In genomic region chr1:6208723-6209660, GRCh38 we compare ENCODE assay signal across 8 cellular contexts. TPM values are rescaled to one million over a fixed set of nuclear protein-coding genes. Genes with fewer than 3 reads are reported as not detected.
DNase-seq lines count a peak whose midpoint lies in the region; ATAC-seq and TF ChIP-seq lines count a peak whose summit lies in the region.

No MANE protein-coding gene starts in this region.

- H3K9me3 Mint-ChIP-seq in activated CD4-positive, alpha-beta memory T cell treated with anti-CD3 and anti-CD28 coated beads, Interleukin-2, amount 10 ng/mL, durations not matched to agents 7 days and 5 days: no peaks in the 10 kb centered on the region
- no peaks in the 10 kb centered on the region for H3K9me3 Mint-ChIP-seq in osteocyte (ENCODE audit: unreplicated experiment)

- CTCF ChIA-PET in activated CD4-positive, alpha-beta memory T cell treated with anti-CD3 and anti-CD28 coated beads, Interleukin-2, amount 10 ng/mL, durations not matched to agents 7 days and 5 days (lab: Charles Lee): interaction anchor here (0.8 to 1.7 kb wide), 2 partner anchors 9 to 11 kb away, joined by 3 to 9 read pairs; no protein-coding TSS in a partner anchor

- peaks cover 4% of the 10 kb centered on the region for H3K36me3 ChIP-seq in BE2C

- no peak overlapping the region for H3K27ac ChIP-seq in foreskin keratinocyte

- H3K9me3 ChIP-seq in BE2C: no peaks in the 10 kb centered on the region

- POLR2A ChIA-PET in activated CD4-positive, alpha-beta memory T cell treated with anti-CD3 and anti-CD28 coated beads, Interleukin-2, amount 10 ng/mL, durations not matched to agents 7 days and 5 days (lab: Charles Lee): interaction anchor here (1.0 kb wide), 1 partner anchor 11 kb away, joined by 5 read pairs; no protein-coding TSS in a partner anchor

- H3K4me1 Mint-ChIP-seq in activated CD4-positive, alpha-beta memory T cell treated with anti-CD3 and anti-CD28 coated beads, Interleukin-2, amount 10 ng/mL, durations not matched to agents 7 days and 5 days: peaks cover 24% of the 10 kb centered on the region
- peaks cover 19% of the 10 kb centered on the region for H3K4me1 Mint-ChIP-seq in osteocyte (ENCODE audit: unreplicated experiment)

- H3K36me3 Mint-ChIP-seq in activated CD4-positive, alpha-beta memory T cell treated with anti-CD3 and anti-CD28 coated beads, Interleukin-2, amount 10 ng/mL, durations not matched to agents 7 days and 5 days (ENCODE audit: low read depth): no peaks in the 10 kb centered on the region
- H3K36me3 Mint-ChIP-seq in osteocyte (ENCODE audit: unreplicated experiment): peaks cover 5% of the 10 kb centered on the region

- H3K4me1 ChIP-seq in BE2C (no peaks in the 10 kb centered on the region), foreskin keratinocyte (no peaks in the 10 kb centered on the region)

- peak; percentile 72 for DNase-seq in BE2C
- peak; percentile 31 for DNase-seq in activated CD4-positive, alpha-beta memory T cell treated with anti-CD3 and anti-CD28 coated beads, Interleukin-2, amount 10 ng/mL, durations not matched to agents 7 days and 5 days
- no peak for DNase-seq in foreskin keratinocyte
- no peak for DNase-seq in osteocyte (ENCODE audit: extremely low spot score, unreplicated experiment)
- DNase-seq in NCI-H2227 (lab: John Stamatoyannopoulos, UW; ENCODE audit: unreplicated experiment): no peak
- no peak for DNase-seq in effector CD4-positive, alpha-beta T cell
- DNase-seq in NCI-H2029 (lab: John Stamatoyannopoulos, UW): no peak

- H3K27me3 ChIP-seq in BE2C (no peaks in the 10 kb centered on the region), foreskin keratinocyte (no peaks in the 10 kb centered on the region)

- ATAC-seq in HG03432 (IDR thresholded peaks at IDR 0.05; ENCODE audit: unreplicated experiment) (peak; percentile 28), foreskin keratinocyte (peak; percentile 8)

- H3K27ac Mint-ChIP-seq in activated CD4-positive, alpha-beta memory T cell treated with anti-CD3 and anti-CD28 coated beads, Interleukin-2, amount 10 ng/mL, durations not matched to agents 7 days and 5 days: no peak overlapping the region
- H3K27ac Mint-ChIP-seq in osteocyte (ENCODE audit: unreplicated experiment): no peak overlapping the region

- H3K4me3 ChIP-seq in BE2C (ENCODE audit: low read depth, low read length): peak overlapping the region; percentile 65

- peak overlapping the region; percentile 32 for H3K4me3 Mint-ChIP-seq in activated CD4-positive, alpha-beta memory T cell treated with anti-CD3 and anti-CD28 coated beads, Interleukin-2, amount 10 ng/mL, durations not matched to agents 7 days and 5 days
- H3K4me3 Mint-ChIP-seq in osteocyte (ENCODE audit: unreplicated experiment): peak overlapping the region; percentile 65

- TF ChIP-seq CTCF in BE2C (IDR thresholded peaks at IDR 0.05; ENCODE audit: low read depth, low read length) (peak; percentile 48), foreskin keratinocyte (conservative IDR thresholded peaks at IDR 0.05) (peak; percentile 53), osteocyte (IDR thresholded peaks at IDR 0.05) (peak; percentile 49)

- H3K27me3 Mint-ChIP-seq in activated CD4-positive, alpha-beta memory T cell treated with anti-CD3 and anti-CD28 coated beads, Interleukin-2, amount 10 ng/mL, durations not matched to agents 7 days and 5 days: peaks cover 9% of the 10 kb centered on the region
- no peaks in the 10 kb centered on the region for H3K27me3 Mint-ChIP-seq in osteocyte (ENCODE audit: unreplicated experiment)

RNA-seq across cellular contexts. Expression of gene RNF207, which starts 3.1 kb away (rescaled TPM):
- polyA plus RNA-seq in BE2C (2012; ENCODE audit: insufficient read depth, insufficient read length, low read depth): 19.9 TPM
- 10 to 100 TPM; 12.4 to 16.4 TPM for total RNA-seq in activated CD4-positive, alpha-beta memory T cell treated with anti-CD3 and anti-CD28 coated beads, Interleukin-2, amount 10 ng/mL, durations not matched to agents 7 days and 5 days
- total RNA-seq in foreskin keratinocyte (7.1 and 7.7 TPM in 2 replicates), osteocyte (12.4 TPM in 2 replicates)
- polyA plus RNA-seq in foreskin keratinocyte: 3.0 and 3.1 TPM in 2 replicates

RNA-seq across cellular contexts. Expression of gene RPL22, which starts 9.6 kb away (rescaled TPM):
- 260 TPM for polyA plus RNA-seq in BE2C (2012; ENCODE audit: insufficient read depth, insufficient read length, low read depth)
- 100 to 1,000 TPM; 258 to 298 TPM for total RNA-seq in activated CD4-positive, alpha-beta memory T cell treated with anti-CD3 and anti-CD28 coated beads, Interleukin-2, amount 10 ng/mL, durations not matched to agents 7 days and 5 days
- total RNA-seq in foreskin keratinocyte (337 and 358 TPM in 2 replicates), osteocyte (359 and 373 TPM in 2 replicates)
- polyA plus RNA-seq in foreskin keratinocyte: 682 and 724 TPM in 2 replicates

RNA-seq across cellular contexts. Expression of gene ICMT, which starts 26.8 kb away (rescaled TPM):
- polyA plus RNA-seq in BE2C (2012; ENCODE audit: insufficient read depth, insufficient read length, low read depth): 25.8 TPM
- total RNA-seq in activated CD4-positive, alpha-beta memory T cell treated with anti-CD3 and anti-CD28 coated beads, Interleukin-2, amount 10 ng/mL, durations not matched to agents 7 days and 5 days: 10 to 100 TPM; 49.8 to 49.9 TPM
- 70.0 and 91.0 TPM in 2 replicates for total RNA-seq in foreskin keratinocyte
- 37.8 and 53.7 TPM in 2 replicates for polyA plus RNA-seq in foreskin keratinocyte
- total RNA-seq in osteocyte: 74.7 and 81.1 TPM in 2 replicates

RNA-seq across cellular contexts. Expression of gene CHD5, which starts 28.9 kb away (rescaled TPM):
- 0.52 TPM for polyA plus RNA-seq in BE2C (2012; ENCODE audit: insufficient read depth, insufficient read length, low read depth)
- total RNA-seq in activated CD4-positive, alpha-beta memory T cell treated with anti-CD3 and anti-CD28 coated beads, Interleukin-2, amount 10 ng/mL, durations not matched to agents 7 days and 5 days: under 1 TPM; 0.10 to 0.18 TPM
- 0.04 and 0.10 TPM in 2 replicates for total RNA-seq in foreskin keratinocyte
- polyA plus RNA-seq in foreskin keratinocyte: 0.01 and 0.06 TPM in 2 replicates
- total RNA-seq in osteocyte: 0.16 and 0.43 TPM in 2 replicates

RNA-seq across cellular contexts. Expression of gene HES3, which starts 35.0 kb away (rescaled TPM):
- not detected for polyA plus RNA-seq in BE2C (2012; ENCODE audit: insufficient read depth, insufficient read length, low read depth)
- total RNA-seq in activated CD4-positive, alpha-beta memory T cell treated with anti-CD3 and anti-CD28 coated beads, Interleukin-2, amount 10 ng/mL, durations not matched to agents 7 days and 5 days: not detected
- total RNA-seq in foreskin keratinocyte (not detected in 2 replicates), osteocyte (not detected in 2 replicates)
- not detected in 2 replicates for polyA plus RNA-seq in foreskin keratinocyte

Comparison
In these comparisons a context has a peak if more than half of its experiments do, and no peak if none do; other contexts are left out.
1. DNase-seq: peak in BE2C (single experiment) and activated CD4-positive, alpha-beta memory T cell treated with anti-CD3 and anti-CD28 coated beads, Interleukin-2, amount 10 ng/mL, durations not matched to agents 7 days and 5 days (single experiment); none in foreskin keratinocyte (0 of 2), osteocyte (single experiment), NCI-H2227 (single experiment), effector CD4-positive, alpha-beta T cell (single experiment) and NCI-H2029 (single experiment).
2. Peak in every context shown above with its lines, with median percentiles within 50 percentile points of each other: CTCF ChIP-seq.